Comparison of ENCODE assay signal across 13 cellular contexts in genomic region chr14:65173973-65174693, GRCh38.
DNase-seq lines count a peak whose midpoint lies in the region; ATAC-seq, FAIRE-seq and TF ChIP-seq lines count a peak whose summit lies in the region.
"Had no signal": no experiment of that assay in that cellular context is flagged by ENCODE, and none has a peak within 500 bp of the region (broad histone marks: within the 10 kb centered on the region; RNA-seq: fewer than 3 reads in every experiment).

No MANE protein-coding gene starts in this region.

- TF ChIP-seq CTCF in OCI-LY7 (conservative IDR thresholded peaks at IDR 0.05; ENCODE audit: low read length) (no peak), osteoblast (IDR thresholded peaks at IDR 0.05; ENCODE audit: extremely low read depth, low read depth, low read length) (no peak)

- H4K20me1 ChIP-seq in OCI-LY7 (ENCODE audit: insufficient read depth, low read length) (no peaks in the 10 kb centered on the region), osteoblast (ENCODE audit: insufficient read depth, low read length) (no peaks in the 10 kb centered on the region)
- H4K20me1 ChIP-seq: BLaER1 treated with 17β-estradiol and CSF1 and Interleukin-3, amounts not matched to agents 10 nM and 100 nM had no signal

- intact Hi-C loops in OCI-LY7 (cut with micrococcal nuclease; ENCODE audit: unreplicated experiment) = no loop called here

- no peak overlapping the region; the same call in 1 of the 2 replicates for H3K4me2 ChIP-seq in OCI-LY7 (ENCODE audit: low read length)
- H3K4me2 ChIP-seq in osteoblast (ENCODE audit: insufficient read depth, low read length) = no peak overlapping the region
- H3K4me2 ChIP-seq: BLaER1 treated with 17β-estradiol and CSF1 and Interleukin-3, amounts not matched to agents 10 nM and 100 nM had no signal

- H3K9me3 ChIP-seq in OCI-LY7 (ENCODE audit: low read length) (no peaks in the 10 kb centered on the region), osteoblast (ENCODE audit: low read depth, low read length) (no peaks in the 10 kb centered on the region)
- H3K9me3 ChIP-seq: BLaER1 treated with 17β-estradiol and CSF1 and Interleukin-3, amounts not matched to agents 10 nM and 100 nM; MG63 had no signal

- H3K79me2 ChIP-seq in OCI-LY7 (ENCODE audit: insufficient read depth, low read depth, low read length) = no peaks in the 10 kb centered on the region
- H3K79me2 ChIP-seq in osteoblast (ENCODE audit: insufficient read depth, low read length) = no peaks in the 10 kb centered on the region
- H3K79me2 ChIP-seq: parathyroid adenoma had no signal

- no peaks in the 10 kb centered on the region for H3K27me3 ChIP-seq in osteoblast (ENCODE audit: insufficient read depth, low read length)
- H3K27me3 ChIP-seq: MG63 had no signal

- H3K4me1 ChIP-seq in OCI-LY7 (ENCODE audit: insufficient read depth, low read length, poor library complexity, severe bottlenecking) (peaks cover 23% of the 10 kb centered on the region), osteoblast (ENCODE audit: insufficient read depth, low read length) (peaks cover 13% of the 10 kb centered on the region)

- no peak for TF ChIP-seq POLR2A in H54 (IDR thresholded peaks at IDR 0.05; ENCODE audit: low read depth, low read length)

- ATAC-seq in GM18498 (IDR thresholded peaks at IDR 0.05; ENCODE audit: unreplicated experiment) (no peak), GM19395 (IDR thresholded peaks at IDR 0.05; ENCODE audit: unreplicated experiment) (no peak)

- H3K9me2 ChIP-seq in OCI-LY7 (ENCODE audit: insufficient read depth, low read length) = no peaks in the 10 kb centered on the region

- H3K36me3 ChIP-seq in OCI-LY7 (ENCODE audit: insufficient read depth, low read length) = no peaks in the 10 kb centered on the region
- no peaks in the 10 kb centered on the region for H3K36me3 ChIP-seq in osteoblast (ENCODE audit: insufficient read depth, low read length)
- H3K36me3 ChIP-seq: BLaER1 treated with 17β-estradiol and CSF1 and Interleukin-3, amounts not matched to agents 10 nM and 100 nM; MG63 had no signal

- no peak overlapping the region for H3K4me3 ChIP-seq in OCI-LY7 (ENCODE audit: low read depth, low read length, poor library complexity, severe bottlenecking)
- no peak overlapping the region for H3K4me3 ChIP-seq in osteoblast (ENCODE audit: insufficient read depth, low read length)
- H3K4me3 ChIP-seq: BLaER1 treated with 17β-estradiol and CSF1 and Interleukin-3, amounts not matched to agents 10 nM and 100 nM; MG63; SK-N-MC had no signal

- POLR2A ChIA-PET in OCI-LY7 (lab: Charles Lee) = no interaction called here

- CTCF ChIA-PET in OCI-LY7 (lab: Charles Lee; ENCODE audit: unreplicated experiment) = interaction anchor here (0.5 kb wide), 1 partner anchor 124 kb away, joined by 3 read pairs; no protein-coding TSS in a partner anchor

- peak; percentile 36 for FAIRE-seq in H54 (lab: Jason Lieb, UNC)

- H3K27ac ChIP-seq in OCI-LY7 (ENCODE audit: low read depth, low read length, poor library complexity, severe bottlenecking) (no peak overlapping the region), osteoblast (ENCODE audit: low read depth, low read length) (no peak overlapping the region)
- H3K27ac ChIP-seq: BLaER1 treated with 17β-estradiol and CSF1 and Interleukin-3, amounts not matched to agents 10 nM and 100 nM; parathyroid adenoma; SK-N-MC had no signal

- no peak for DNase-seq in H54 (ENCODE audit: insufficient read length, low spot score)
- no peak for DNase-seq in OCI-LY7 (ENCODE audit: low spot score)
- peak; percentile 55 for DNase-seq in globus pallidus (ENCODE audit: low spot score)
- DNase-seq in osteoblast (ENCODE audit: insufficient read length, low spot score, missing footprints) = no peak
- no peak for DNase-seq in NCI-H82 treated with DMSO at 0.1 percent for 48 hours (lab: John Stamatoyannopoulos, UW; ENCODE audit: unreplicated experiment)
- DNase-seq: activated CD4-positive, alpha-beta memory T cell treated with anti-CD3 and anti-CD28 coated beads, Interleukin-2, amount 10 ng/mL, durations not matched to agents 7 days and 5 days; MG63; NCI-H2081 had no signal

- H2AFZ ChIP-seq in OCI-LY7 (ENCODE audit: low read length) (0 out of 2 replicates have a peak overlapping the region, but pooled peaks have one; percentile 3), osteoblast (ENCODE audit: low read length) (peak overlapping the region; percentile 24)
- H2AFZ ChIP-seq: parathyroid adenoma had no signal

- BruUV-seq in OCI-LY7 (replicated peaks; lab: Mats Ljungman, UMichigan) = no TSS peak
